Comparison of ENCODE assay signal across 15 cellular contexts in genomic region chr22:19896665-19897355, GRCh38. TPM values are rescaled to one million over a fixed set of nuclear protein-coding genes. Genes with fewer than 3 reads are reported as not detected.
DNase-seq lines count a peak whose midpoint lies in the region; ATAC-seq, FAIRE-seq and TF ChIP-seq lines count a peak whose summit lies in the region.
"Had no signal": no experiment of that assay in that cellular context is flagged by ENCODE, and none has a peak within 500 bp of the region (broad histone marks: within the 10 kb centered on the region; RNA-seq: fewer than 3 reads in every experiment).

No MANE protein-coding gene starts in this region.

- peaks cover 14% of the 10 kb centered on the region for H3K36me3 ChIP-seq in DND-41 (ENCODE audit: insufficient read depth, low read length)
- H3K36me3 ChIP-seq in kidney (ENCODE audit: control insufficient read depth in 1 of 2, insufficient read depth in 2 of 2, low read length in 2 of 2) = peaks cover 7 to 12% of the 10 kb centered on the region in 2 donors
- H3K36me3 ChIP-seq: pancreas, uterus had no signal

- no peak overlapping the region for H3K4me2 ChIP-seq in DND-41 (ENCODE audit: insufficient read depth, low read length)

- H4K20me1 ChIP-seq in DND-41 (ENCODE audit: insufficient read depth, low read length) = no peaks in the 10 kb centered on the region

- FAIRE-seq in kidney (lab: Jason Lieb, UNC) (no peak), RCC 7860 (lab: Jason Lieb, UNC) (no peak)
- FAIRE-seq: astrocyte, pancreas had no signal

- H3K9me3 ChIP-seq in DND-41 (ENCODE audit: insufficient read depth, low read length, severe bottlenecking) = no peaks in the 10 kb centered on the region
- no peaks in the 10 kb centered on the region for H3K9me3 ChIP-seq in kidney (ENCODE audit: control insufficient read depth in 1 of 2, low read length in 2 of 2)
- H3K9me3 ChIP-seq: pancreas, uterus had no signal

- H2AFZ ChIP-seq in DND-41 (ENCODE audit: low read depth, low read length) = no peak overlapping the region

- DNase-seq in activated CD4-positive, alpha-beta T cell treated with anti-CD3 and anti-CD28 coated beads for 48 hours = peak; percentile 48
- no peak for DNase-seq in activated CD4-positive, alpha-beta T cell treated with anti-CD3 and anti-CD28 coated beads for 1 hour
- DNase-seq in DND-41 (peak; percentile 34), kidney (peak; percentile 66), RCC 7860 (ENCODE audit: low spot score) (no peak), GDM1 (lab: John Stamatoyannopoulos, UW) (no peak)
- DNase-seq: Karpas-422; NCI-H2029; pancreas; stimulated activated CD8-positive, alpha-beta memory T cell treated with anti-CD3 and anti-CD28 coated beads, Interleukin-4, amount 100 ng/mL, for 48 hours; T-helper 1 cell; uterus had no signal

- H3K27me3 ChIP-seq in DND-41 (ENCODE audit: insufficient read depth, low read length, poor library complexity) = no peaks in the 10 kb centered on the region
- H3K27me3 ChIP-seq: pancreas, uterus had no signal

- H3K4me3 ChIP-seq in DND-41 (ENCODE audit: low read depth in 1 of 2, low read length in 2 of 2) = no peak overlapping the region
- H3K4me3 ChIP-seq in kidney (ENCODE audit: low read length in 2 of 2) = no peak overlapping the region
- H3K4me3 ChIP-seq: pancreas, uterus had no signal

- no peak for ATAC-seq in DND-41 (ENCODE audit: insufficient read depth, low read depth)
- ATAC-seq in HG02840 (IDR thresholded peaks at IDR 0.05; ENCODE audit: low FRiP score, unreplicated experiment) = no peak
- ATAC-seq: pancreas had no signal

- peaks cover 4% of the 10 kb centered on the region; the same call in 1 of the 2 replicates for H3K79me2 ChIP-seq in DND-41 (ENCODE audit: insufficient read depth, low read length)

- TF ChIP-seq CTCF in DND-41 (IDR thresholded peaks at IDR 0.05; ENCODE audit: borderline replicate concordance, extremely low read depth, low read length, poor library complexity, severe bottlenecking) = peak; percentile 31
- TF ChIP-seq CTCF in VCaP (conservative IDR thresholded peaks at IDR 0.05) = peak; percentile 25; the same call in 1 of the 2 replicates
- no peak for TF ChIP-seq CTCF in kidney (IDR thresholded peaks at IDR 0.05; ENCODE audit: borderline replicate concordance, extremely low read depth, insufficient read depth)

- H3K9ac ChIP-seq in DND-41 (ENCODE audit: low read depth, low read length) (peak overlapping the region; percentile 6; the same call in 1 of the 2 replicates), kidney (ENCODE audit: low read length in 2 of 2) (no peak overlapping the region)

- H3K27ac ChIP-seq in DND-41 (ENCODE audit: low read length) = peak overlapping the region; percentile 69
- no peak overlapping the region for H3K27ac ChIP-seq in VCaP
- H3K27ac ChIP-seq in kidney (ENCODE audit: low read depth in 2 of 2, low read length in 2 of 2) = no peak overlapping the region
- H3K27ac ChIP-seq: pancreas, uterus had no signal

- H3K4me1 ChIP-seq in DND-41 (ENCODE audit: insufficient read depth, low read length) (peaks cover 52% of the 10 kb centered on the region), kidney (ENCODE audit: control insufficient read depth in 1 of 2, insufficient read depth in 1 of 2, low read depth in 1 of 2, low read length in 2 of 2) (peaks cover 0 to 1% of the 10 kb centered on the region in 2 donors)
- H3K4me1 ChIP-seq: pancreas had no signal

- intact Hi-C loops in kidney (cut with DNase I) = no loop called here

RNA-seq across cellular contexts. Expression of gene GNB1L, which starts 42.1 kb away (rescaled TPM):
- 4.4 TPM for total RNA-seq in kidney
- polyA plus RNA-seq in kidney (ENCODE audit: insufficient read depth, low read depth, low replicate concordance) = 4.0 TPM

RNA-seq across cellular contexts. Expression of gene RTL10, which starts 42.1 kb away (rescaled TPM):
- 16.7 TPM for total RNA-seq in kidney
- 8.8 TPM for polyA plus RNA-seq in kidney (ENCODE audit: insufficient read depth, low read depth, low replicate concordance)

RNA-seq across cellular contexts. Expression of gene COMT, which starts 44.8 kb away (rescaled TPM):
- total RNA-seq in kidney = 118 TPM
- 244 TPM for polyA plus RNA-seq in kidney (ENCODE audit: insufficient read depth, low read depth, low replicate concordance)

RNA-seq across cellular contexts. Expression of gene TXNRD2, which starts 44.8 kb away (rescaled TPM):
- total RNA-seq in kidney = 28.6 TPM
- polyA plus RNA-seq in kidney (ENCODE audit: insufficient read depth, low read depth, low replicate concordance) = 50.6 TPM

Comparison
In these comparisons a context has a peak if more than half of its experiments do, and no peak if none do; other contexts are left out.
1. DNase-seq: peak in activated CD4-positive, alpha-beta T cell treated with anti-CD3 and anti-CD28 coated beads for 48 hours (single experiment), DND-41 (single experiment) and kidney (single experiment); none in activated CD4-positive, alpha-beta T cell treated with anti-CD3 and anti-CD28 coated beads for 1 hour (single experiment), RCC 7860 (single experiment) and GDM1 (single experiment).